ENCODE assay signal across 12 cellular contexts in the genomic region with DNA sequence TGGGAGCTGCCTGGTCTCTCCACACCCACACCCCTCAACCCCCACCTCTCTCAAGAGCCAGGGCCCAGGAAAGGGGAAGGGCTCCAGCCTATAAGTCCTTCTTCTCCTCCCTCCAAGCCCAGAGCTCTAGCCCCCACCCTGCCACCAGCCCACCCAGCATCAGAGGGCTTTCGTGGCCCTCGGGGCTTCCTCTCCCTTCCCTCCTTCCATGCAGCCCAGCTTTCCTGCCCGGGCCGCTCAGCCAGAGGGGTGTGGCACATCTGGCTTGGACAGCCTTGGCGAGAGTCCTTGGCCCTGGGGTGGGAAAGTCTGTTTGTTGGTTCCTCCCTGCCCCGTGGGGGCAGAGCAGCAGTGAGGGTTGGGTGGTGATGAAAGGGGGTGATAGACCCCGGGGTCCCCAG. TPM values are rescaled to one million over a fixed set of nuclear protein-coding genes. Genes with fewer than 3 reads are reported as not detected.
DNase-seq lines count a peak whose midpoint lies in the region; ATAC-seq and TF ChIP-seq lines count a peak whose summit lies in the region.
"Had no signal": no experiment of that assay in that cellular context is flagged by ENCODE, and none has a peak within 500 bp of the region (broad histone marks: within the 10 kb centered on the region; RNA-seq: fewer than 3 reads in every experiment).

No MANE protein-coding gene starts in this region.

- H3K4me1 Mint-ChIP-seq in mesothelial cell of epicardium = peaks cover 35% of the 10 kb centered on the region
- H3K4me1 Mint-ChIP-seq: activated naive CD4-positive, alpha-beta T cell treated with anti-CD3 and anti-CD28 coated beads, Interleukin-2, amount 10 ng/mL, durations not matched to agents 7 days and 5 days had no signal

- H3K36me3 Mint-ChIP-seq in mesothelial cell of epicardium = no peaks in the 10 kb centered on the region
- H3K36me3 Mint-ChIP-seq: activated naive CD4-positive, alpha-beta T cell treated with anti-CD3 and anti-CD28 coated beads, Interleukin-2, amount 10 ng/mL, durations not matched to agents 7 days and 5 days had no signal

- H3K4me3 ChIP-seq in adrenal gland (no peak overlapping the region), left ventricle myocardium inferior (no peak overlapping the region), skeletal muscle cell (ENCODE audit: low read depth, low read length) (peak overlapping the region; percentile 9)

- H3K36me3 ChIP-seq in adrenal gland (replicated peaks in 1 of 2) = no peaks in the 10 kb centered on the region
- H3K36me3 ChIP-seq in left ventricle myocardium inferior = no peaks in the 10 kb centered on the region

- peaks cover 12% of the 10 kb centered on the region for H3K27me3 Mint-ChIP-seq in mesothelial cell of epicardium (ENCODE audit: low read depth)

- TF ChIP-seq CTCF in adrenal gland (IDR thresholded peaks at IDR 0.05) = no peak
- no peak for TF ChIP-seq CTCF in left ventricle myocardium inferior (IDR thresholded peaks at IDR 0.05; ENCODE audit: borderline replicate concordance)
- TF ChIP-seq CTCF in mesothelial cell of epicardium (IDR thresholded peaks at IDR 0.05; ENCODE audit: unreplicated experiment) = no peak

- no peak for ATAC-seq in GM21723 (IDR thresholded peaks at IDR 0.05; ENCODE audit: unreplicated experiment)

- no peaks in the 10 kb centered on the region for H3K9me3 ChIP-seq in adrenal gland (replicated peaks in 1 of 3)
- no peaks in the 10 kb centered on the region for H3K9me3 ChIP-seq in left ventricle myocardium inferior (replicated peaks)

- intact Hi-C loops in adrenal gland (cut with DNase I) (no loop called here), left ventricle myocardium inferior (cut with micrococcal nuclease) (no loop called here)

- TF ChIP-seq POLR2A in adrenal gland (IDR thresholded peaks at IDR 0.05) = no peak

- no peak overlapping the region for H3K4me3 Mint-ChIP-seq in mesothelial cell of epicardium
- H3K4me3 Mint-ChIP-seq: activated naive CD4-positive, alpha-beta T cell treated with anti-CD3 and anti-CD28 coated beads, Interleukin-2, amount 10 ng/mL, durations not matched to agents 7 days and 5 days; neural crest cell had no signal

- no peak overlapping the region for H3K27ac Mint-ChIP-seq in mesothelial cell of epicardium
- H3K27ac Mint-ChIP-seq: activated naive CD4-positive, alpha-beta T cell treated with anti-CD3 and anti-CD28 coated beads, Interleukin-2, amount 10 ng/mL, durations not matched to agents 7 days and 5 days had no signal

- 6 to 14% (median 11%) methylated on average over 6 to 7 of the region's 7 CpGs for WGBS in adrenal gland, 4 donors

- H3K9me3 Mint-ChIP-seq in mesothelial cell of epicardium = no peaks in the 10 kb centered on the region
- H3K9me3 Mint-ChIP-seq: activated naive CD4-positive, alpha-beta T cell treated with anti-CD3 and anti-CD28 coated beads, Interleukin-2, amount 10 ng/mL, durations not matched to agents 7 days and 5 days; neural crest cell had no signal

- H3K27me3 ChIP-seq in adrenal gland (no peaks in the 10 kb centered on the region), left ventricle myocardium inferior (ENCODE audit: low read depth) (no peaks in the 10 kb centered on the region)

- H3K4me1 ChIP-seq in adrenal gland (replicated peaks in 1 of 2) (peaks cover 72 to 85% of the 10 kb centered on the region in 2 donors), left ventricle myocardium inferior (peaks cover 52% of the 10 kb centered on the region)

- DNase-seq in CD1c-positive myeloid dendritic cell (ENCODE audit: extremely low spot score) (peak; percentile 66), adrenal gland (peak in 5 of 7 donors; percentile 62 to 75 (median 71)), left ventricle myocardium inferior (peak; percentile 68), skeletal muscle cell (ENCODE audit: low read depth) (no peak), mesothelial cell of epicardium (ENCODE audit: low spot score in 2 of 2, unreplicated experiment in 2 of 2) (no peak), GF-D8 (lab: John Stamatoyannopoulos, UW) (no peak), RPMI8226 (no peak)
- DNase-seq: activated CD4-positive, alpha-beta T cell treated with anti-CD3 and anti-CD28 coated beads for 4 hours; activated naive CD4-positive, alpha-beta T cell treated with anti-CD3 and anti-CD28 coated beads, Interleukin-2, amount 10 ng/mL, durations not matched to agents 7 days and 5 days had no signal

- H3K27ac ChIP-seq in adrenal gland = peak overlapping the region; percentile 35 to 95 (median 79)
- peak overlapping the region; percentile 69 for H3K27ac ChIP-seq in left ventricle myocardium inferior (replicated peaks)

RNA-seq across cellular contexts. Expression of gene TNS1, which starts 7.1 kb away (rescaled TPM):
- 100 to 1,000 TPM; 238 to 341 (median 304) TPM for total RNA-seq in adrenal gland
- polyA plus RNA-seq in adrenal gland = 100 to 1,000 TPM in 2 of 3 donors, 10 to 100 TPM in 1; 46.7 to 123 (median 122) TPM
- 828 TPM for total RNA-seq in left ventricle myocardium inferior
- 116 to 130 TPM (median 117 TPM) in 3 replicates for total RNA-seq in mesothelial cell of epicardium
- total RNA-seq: NCI-H460 had no signal

Comparison
In these comparisons a context has a peak if more than half of its experiments do, and no peak if none do; other contexts are left out.
1. DNase-seq: peak in CD1c-positive myeloid dendritic cell (single experiment), adrenal gland (5 of 7) and left ventricle myocardium inferior (single experiment); none in skeletal muscle cell (single experiment), mesothelial cell of epicardium (0 of 2), GF-D8 (single experiment) and RPMI8226 (single experiment).